8 cellular contexts compared by ENCODE assay signal in the genomic region with DNA sequence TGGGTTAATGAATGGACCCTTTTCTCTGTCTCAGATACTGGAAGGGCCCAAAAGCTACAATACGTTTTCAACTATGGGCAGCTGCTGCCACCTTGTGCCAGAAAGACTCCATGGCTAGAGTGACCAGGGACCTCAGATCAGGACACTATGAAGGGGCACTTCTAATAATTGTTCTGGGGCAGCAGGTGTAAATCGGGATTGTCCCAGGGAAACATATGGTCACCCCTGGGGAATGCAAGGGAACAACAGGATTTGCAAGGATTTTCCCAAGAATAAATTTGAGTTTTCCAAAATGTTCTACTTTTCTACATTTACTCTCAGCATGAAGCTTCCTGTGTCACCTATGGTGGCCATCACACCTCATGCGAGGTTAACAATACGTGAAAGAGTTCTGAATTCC. TPM values are rescaled to one million over a fixed set of nuclear protein-coding genes. Genes with fewer than 3 reads are reported as not detected.
DNase-seq lines count a peak whose midpoint lies in the region; ATAC-seq and TF ChIP-seq lines count a peak whose summit lies in the region.

No MANE protein-coding gene starts in this region.

- intact Hi-C loops in colonic mucosa (cut with DNase I) (loop anchor here (5.0 kb wide), 4 partner anchors 60 to 245 kb away; partner anchors contain the start of genes FCMR and IL20), lower lobe of right lung (cut with DNase I) (no loop called here)

- POLR2A ChIA-PET in activated CD4-positive, alpha-beta T cell treated with anti-CD3 and anti-CD28 coated beads, Interleukin-2, amount 10 ng/mL, durations not matched to agents 7 days and 5 days (lab: Charles Lee) = interaction anchor here (0.6 kb wide), 1 partner anchor 171 kb away, joined by 3 read pairs; no protein-coding TSS in a partner anchor

- H3K4me1 ChIP-seq in colonic mucosa (peaks cover 4% of the 10 kb centered on the region), lower lobe of right lung (no peaks in the 10 kb centered on the region)

- H3K36me3 Mint-ChIP-seq in activated CD4-positive, alpha-beta T cell treated with anti-CD3 and anti-CD28 coated beads, Interleukin-2, amount 10 ng/mL, durations not matched to agents 7 days and 5 days (ENCODE audit: low read depth) = no peaks in the 10 kb centered on the region

- no peak overlapping the region for H3K27ac Mint-ChIP-seq in activated CD4-positive, alpha-beta T cell treated with anti-CD3 and anti-CD28 coated beads, Interleukin-2, amount 10 ng/mL, durations not matched to agents 7 days and 5 days

- CTCF ChIA-PET in activated CD4-positive, alpha-beta T cell treated with anti-CD3 and anti-CD28 coated beads, Interleukin-2, amount 10 ng/mL, durations not matched to agents 7 days and 5 days (lab: Charles Lee) = interaction anchor here (0.6 to 2.8 kb wide), 29 partner anchors 9 to 372 kb away, joined by 3 to 11 read pairs (median 4); partner anchors contain the start of genes DYRK3 and FCAMR

- peak; percentile 60 for DNase-seq in COLO668 (lab: John Stamatoyannopoulos, UW; ENCODE audit: unreplicated experiment)
- peak; percentile 58 for DNase-seq in NCI-H460 (ENCODE audit: extremely low read depth, low read depth)
- peak; percentile 70 for DNase-seq in activated CD4-positive, alpha-beta T cell treated with anti-CD3 and anti-CD28 coated beads, Interleukin-2, amount 10 ng/mL, durations not matched to agents 7 days and 5 days
- peak; percentile 72 for DNase-seq in colonic mucosa
- DNase-seq in lower lobe of right lung = peak; percentile 62
- peak; percentile 44 for DNase-seq in stimulated activated CD8-positive, alpha-beta memory T cell treated with anti-CD3 and anti-CD28 coated beads, Interleukin-4, amount 100 ng/mL, for 24 hours (ENCODE audit: low read depth)

- H3K27me3 ChIP-seq in colonic mucosa = no peaks in the 10 kb centered on the region
- no peaks in the 10 kb centered on the region for H3K27me3 ChIP-seq in lower lobe of right lung (ENCODE audit: low read depth)

- H3K36me3 ChIP-seq in colonic mucosa (no peaks in the 10 kb centered on the region), lower lobe of right lung (no peaks in the 10 kb centered on the region)

- no peaks in the 10 kb centered on the region for H3K9me3 ChIP-seq in colonic mucosa
- H3K9me3 ChIP-seq in lower lobe of right lung = no peaks in the 10 kb centered on the region

- peak; percentile 65 for ATAC-seq in HG02678 (IDR thresholded peaks at IDR 0.05; ENCODE audit: unreplicated experiment)
- peak; percentile 86 to 88 for ATAC-seq in lower lobe of right lung
- ATAC-seq in GM18502 (IDR thresholded peaks at IDR 0.05; ENCODE audit: poor library complexity, unreplicated experiment) = no peak

- H3K4me3 ChIP-seq in colonic mucosa = no peak overlapping the region
- H3K4me3 ChIP-seq in lower lobe of right lung = no peak overlapping the region

- no peak overlapping the region for H3K27ac ChIP-seq in colonic mucosa
- no peak overlapping the region for H3K27ac ChIP-seq in lower lobe of right lung

- no peak overlapping the region for H3K4me3 Mint-ChIP-seq in activated CD4-positive, alpha-beta T cell treated with anti-CD3 and anti-CD28 coated beads, Interleukin-2, amount 10 ng/mL, durations not matched to agents 7 days and 5 days

- H3K9me3 Mint-ChIP-seq in activated CD4-positive, alpha-beta T cell treated with anti-CD3 and anti-CD28 coated beads, Interleukin-2, amount 10 ng/mL, durations not matched to agents 7 days and 5 days = no peaks in the 10 kb centered on the region

- TF ChIP-seq CTCF in colonic mucosa (IDR thresholded peaks at IDR 0.05) (peak; percentile 63), lower lobe of right lung (IDR thresholded peaks at IDR 0.05) (peak; percentile 72)

- no peaks in the 10 kb centered on the region for H3K4me1 Mint-ChIP-seq in activated CD4-positive, alpha-beta T cell treated with anti-CD3 and anti-CD28 coated beads, Interleukin-2, amount 10 ng/mL, durations not matched to agents 7 days and 5 days

- H3K27me3 Mint-ChIP-seq in activated CD4-positive, alpha-beta T cell treated with anti-CD3 and anti-CD28 coated beads, Interleukin-2, amount 10 ng/mL, durations not matched to agents 7 days and 5 days = peaks cover 35% of the 10 kb centered on the region

- H3K9ac ChIP-seq in colonic mucosa (ENCODE audit: low read depth in 2 of 2, low read length in 2 of 2) = no peak overlapping the region

RNA-seq across cellular contexts. Expression of gene FCAMR, which starts 12.0 kb away (rescaled TPM):
- total RNA-seq in NCI-H460 (2014; rRNA removed; shearing (Covaris generic)) = not detected in 2 replicates
- polyA plus RNA-seq in NCI-H460 (2014; cell fraction: nucleus; rRNA removed) = not detected in 2 replicates
- not detected for total RNA-seq in activated CD4-positive, alpha-beta T cell treated with anti-CD3 and anti-CD28 coated beads, Interleukin-2, amount 10 ng/mL, durations not matched to agents 7 days and 5 days
- total RNA-seq in colonic mucosa (1 to 10 TPM in 1 of 2 donors, under 1 TPM in 1; 0.56 to 4.5 TPM), lower lobe of right lung (not detected)

RNA-seq across cellular contexts. Expression of gene PIGR, which starts 36.0 kb away (rescaled TPM):
- total RNA-seq in NCI-H460 (2014; rRNA removed; shearing (Covaris generic)) = not detected in 2 replicates
- not detected in 2 replicates for polyA plus RNA-seq in NCI-H460 (2014; cell fraction: nucleus; rRNA removed)
- not detected for total RNA-seq in activated CD4-positive, alpha-beta T cell treated with anti-CD3 and anti-CD28 coated beads, Interleukin-2, amount 10 ng/mL, durations not matched to agents 7 days and 5 days
- total RNA-seq in colonic mucosa (over 10,000 TPM in 1 of 2 donors, 1,000 to 10,000 TPM in 1; 7,504 to 12,164 TPM), lower lobe of right lung (813 TPM)

RNA-seq across cellular contexts. Expression of gene C1orf116, which starts 50.3 kb away (rescaled TPM):
- not detected in 2 replicates for total RNA-seq in NCI-H460 (2014; rRNA removed; shearing (Covaris generic))
- polyA plus RNA-seq in NCI-H460 (2014; cell fraction: nucleus; rRNA removed) = 0.24 TPM in 1 of 2 replicates, not detected in the other
- total RNA-seq in activated CD4-positive, alpha-beta T cell treated with anti-CD3 and anti-CD28 coated beads, Interleukin-2, amount 10 ng/mL, durations not matched to agents 7 days and 5 days = not detected
- total RNA-seq in colonic mucosa (10 to 100 TPM; 12.0 to 25.5 TPM), lower lobe of right lung (123 TPM)

Comparison
In these comparisons a context has a peak if more than half of its experiments do, and no peak if none do; other contexts are left out.
1. RNA of gene PIGR, which starts 36.0 kb away (total RNA-seq): 7,504 to 12,164 TPM in colonic mucosa and 813 TPM in lower lobe of right lung (single experiment); not detected in NCI-H460 and not detected in activated CD4-positive, alpha-beta T cell treated with anti-CD3 and anti-CD28 coated beads, Interleukin-2, amount 10 ng/mL, durations not matched to agents 7 days and 5 days; every median in the first group is over 100 times any median in the second.
2. RNA of gene C1orf116, which starts 50.3 kb away (total RNA-seq): 123 TPM in lower lobe of right lung (single experiment) and 12.0 to 25.5 TPM in colonic mucosa; not detected in NCI-H460 and not detected in activated CD4-positive, alpha-beta T cell treated with anti-CD3 and anti-CD28 coated beads, Interleukin-2, amount 10 ng/mL, durations not matched to agents 7 days and 5 days; every median in the first group is over 10 times any median in the second.
3. Peak in every context shown above with its lines, with median percentiles within 50 percentile points of each other: DNase-seq.